In genomic region chr1:200368556-200368955, GRCh38 we compare ENCODE assay signal across 1 cellular context.
TF ChIP-seq lines count a peak whose summit lies in the region.

No MANE protein-coding gene starts in this region.

TF ChIP-seq in IMR-90, 13 proteins besides CTCF, POLR2A, EP300 and RAD21:
- no peak for TF ChIP-seq CEBPB (IDR thresholded peaks at IDR 0.05; ENCODE audit: low read depth, low read length)
- TF ChIP-seq USF2 (IDR thresholded peaks at IDR 0.05; ENCODE audit: low read depth, low read length), result no peak
- TF ChIP-seq MXI1 (IDR thresholded peaks at IDR 0.05; ENCODE audit: borderline replicate concordance, low read depth, low read length), result no peak
- no peak for TF ChIP-seq NFE2L2 (IDR thresholded peaks at IDR 0.05; ENCODE audit: low read depth, low read length)
- TF ChIP-seq RCOR1 (IDR thresholded peaks at IDR 0.05; ENCODE audit: insufficient replicate concordance, low read length), result no peak
- TF ChIP-seq CHD1 (IDR thresholded peaks at IDR 0.05; ENCODE audit: low read depth, low read length), result no peak
- no peak for TF ChIP-seq ELK1 (IDR thresholded peaks at IDR 0.05; ENCODE audit: borderline replicate concordance, low read depth, low read length)
- TF ChIP-seq MAFK (IDR thresholded peaks at IDR 0.05; ENCODE audit: low read depth, low read length), result no peak
- no peak for TF ChIP-seq SMC3 (IDR thresholded peaks at IDR 0.05; ENCODE audit: low read depth, low read length)
- no peak for TF ChIP-seq MAZ (IDR thresholded peaks at IDR 0.05; ENCODE audit: borderline replicate concordance, low read depth, low read length)
- no peak for TF ChIP-seq RFX5 (IDR thresholded peaks at IDR 0.05; ENCODE audit: low read depth, low read length)
